ENCODE assay signal across 20 cellular contexts in the genomic region with DNA sequence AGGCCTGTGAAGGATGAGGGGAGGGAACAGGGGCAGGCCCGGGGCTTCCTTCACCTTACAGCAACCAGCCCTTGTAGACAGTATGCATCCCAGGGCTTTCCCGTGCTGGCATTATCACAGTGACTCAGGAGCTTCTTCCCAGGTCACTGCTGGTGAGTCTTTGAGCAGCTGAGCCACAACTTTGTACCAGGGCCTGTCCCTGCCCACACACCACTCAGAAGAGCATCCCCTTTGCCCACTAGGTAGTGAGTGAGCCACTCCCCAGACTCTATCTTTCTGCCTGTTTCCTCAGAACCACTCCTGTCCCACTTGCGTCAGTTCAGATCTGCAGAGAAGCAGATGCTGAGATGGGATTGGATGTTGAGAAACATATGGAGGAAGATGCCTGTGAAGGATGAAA.
DNase-seq lines count a peak whose midpoint lies in the region; ATAC-seq lines count a peak whose summit lies in the region.
"Had no signal": no experiment of that assay in that cellular context is flagged by ENCODE, and none has a peak within 500 bp of the region (broad histone marks: within the 10 kb centered on the region; RNA-seq: fewer than 3 reads in every experiment).

No MANE protein-coding gene starts in this region.

- POLR2A ChIA-PET in CD8-positive, alpha-beta memory T cell (lab: Charles Lee), result no interaction called here

- peaks cover 5 to 15% (median 11%) of the 10 kb centered on the region in 3 donors for H3K36me3 Mint-ChIP-seq in CD8-positive, alpha-beta memory T cell
- H3K36me3 Mint-ChIP-seq in activated naive CD8-positive, alpha-beta T cell, result peaks cover 17% of the 10 kb centered on the region
- H3K36me3 Mint-ChIP-seq in stimulated activated effector memory CD8-positive, alpha-beta T cell treated with anti-CD3 and anti-CD28 coated beads, Interleukin-12 subunit alpha, Interleukin-12 subunit beta, amount 100 ng/mL, for 72 hours, result no peaks in the 10 kb centered on the region

- no peaks in the 10 kb centered on the region for H3K36me3 ChIP-seq in CD8-positive, alpha-beta memory T cell (ENCODE audit: insufficient read depth, low read length)
- H3K36me3 ChIP-seq: adrenal gland, HAP-1, WERI-Rb-1 had no signal

- H3K27me3 ChIP-seq in CD8-positive, alpha-beta memory T cell (ENCODE audit: insufficient read depth, low read length, poor library complexity, severe bottlenecking), result no peaks in the 10 kb centered on the region
- H3K27me3 ChIP-seq: adrenal gland, hepatocyte had no signal

- no peaks in the 10 kb centered on the region for H3K27me3 Mint-ChIP-seq in CD8-positive, alpha-beta memory T cell
- no peaks in the 10 kb centered on the region for H3K27me3 Mint-ChIP-seq in activated naive CD8-positive, alpha-beta T cell
- H3K27me3 Mint-ChIP-seq: dendritic cell treated with granulocyte-macrophage colony-stimulating factor and Interleukin-4, amounts not matched to agents 40 ng/mL and 50 ng/mL, for 4 days had no signal

- ATAC-seq in stimulated activated effector memory CD8-positive, alpha-beta T cell treated with anti-CD3 and anti-CD28 coated beads, Interleukin-12 subunit alpha, Interleukin-12 subunit beta, amount 100 ng/mL, for 72 hours, result peak; percentile 41

- peak overlapping the region in 4 of 7 donors; percentile 14 to 74 (median 69) for H3K4me3 Mint-ChIP-seq in CD8-positive, alpha-beta memory T cell
- peak overlapping the region; percentile 54 for H3K4me3 Mint-ChIP-seq in activated naive CD8-positive, alpha-beta T cell
- H3K4me3 Mint-ChIP-seq in stimulated activated effector memory CD8-positive, alpha-beta T cell treated with anti-CD3 and anti-CD28 coated beads, Interleukin-12 subunit alpha, Interleukin-12 subunit beta, amount 100 ng/mL, for 72 hours, result no peak overlapping the region
- H3K4me3 Mint-ChIP-seq: dendritic cell treated with granulocyte-macrophage colony-stimulating factor and Interleukin-4, amounts not matched to agents 40 ng/mL and 50 ng/mL, for 4 days had no signal

- H3K9me3 Mint-ChIP-seq in CD8-positive, alpha-beta memory T cell, result peaks cover 0 to 4% (median 0%) of the 10 kb centered on the region in 5 donors
- H3K9me3 Mint-ChIP-seq in activated naive CD8-positive, alpha-beta T cell (ENCODE audit: low read depth), result peaks cover 4% of the 10 kb centered on the region
- H3K9me3 Mint-ChIP-seq in stimulated activated effector memory CD8-positive, alpha-beta T cell treated with anti-CD3 and anti-CD28 coated beads, Interleukin-12 subunit alpha, Interleukin-12 subunit beta, amount 100 ng/mL, for 72 hours, result no peaks in the 10 kb centered on the region

- H3K27ac ChIP-seq in CD8-positive, alpha-beta memory T cell (ENCODE audit: low read depth, low read length), result no peak overlapping the region
- H3K27ac ChIP-seq: adrenal gland, epithelial cell of prostate, hepatocyte, WERI-Rb-1 had no signal

- H3K27ac Mint-ChIP-seq in CD8-positive, alpha-beta memory T cell, result peak overlapping the region; percentile 83 to 97 (median 94)
- peak overlapping the region; percentile 86 for H3K27ac Mint-ChIP-seq in activated naive CD8-positive, alpha-beta T cell
- peak overlapping the region; percentile 50 for H3K27ac Mint-ChIP-seq in stimulated activated effector memory CD8-positive, alpha-beta T cell treated with anti-CD3 and anti-CD28 coated beads, Interleukin-12 subunit alpha, Interleukin-12 subunit beta, amount 100 ng/mL, for 72 hours

- peak; percentile 57 for DNase-seq in activated CD8-positive, alpha-beta memory T cell treated with anti-CD3 and anti-CD28 coated beads, Interleukin-2, amount 50 U/mL, for 48 hours
- no peak for DNase-seq in activated CD8-positive, alpha-beta memory T cell treated with anti-CD3 and anti-CD28 coated beads, Interleukin-2, amount 50 U/mL, for 4 hours
- DNase-seq in CD8-positive, alpha-beta memory T cell, result no peak
- no peak for DNase-seq in stimulated activated effector memory CD8-positive, alpha-beta T cell treated with anti-CD3 and anti-CD28 coated beads, Interleukin-12 subunit alpha, Interleukin-12 subunit beta, amount 100 ng/mL, for 72 hours (ENCODE audit: low spot score in 2 of 2)
- DNase-seq in NAMALWA (ENCODE audit: low spot score) (no peak), mucosa of gallbladder (ENCODE audit: low spot score) (no peak)
- no peak for DNase-seq in NK-92 treated with Interleukin-12 subunit alpha and Interleukin-12 subunit beta, amount 100 ng/mL, for 24 hours (lab: John Stamatoyannopoulos, UW)
- DNase-seq: adrenal gland, DMS79 treated with DMSO at 0.1 percent for 48 hours, foreskin fibroblast, NCI-H1436, NCI-H2171, NCI-H69, posterior cingulate gyrus, WERI-Rb-1 had no signal

- H3K4me1 Mint-ChIP-seq in CD8-positive, alpha-beta memory T cell, result peaks cover 61 to 73% (median 67%) of the 10 kb centered on the region in 3 donors
- peaks cover 73% of the 10 kb centered on the region for H3K4me1 Mint-ChIP-seq in activated naive CD8-positive, alpha-beta T cell (ENCODE audit: low read depth)
- H3K4me1 Mint-ChIP-seq in stimulated activated effector memory CD8-positive, alpha-beta T cell treated with anti-CD3 and anti-CD28 coated beads, Interleukin-12 subunit alpha, Interleukin-12 subunit beta, amount 100 ng/mL, for 72 hours, result peaks cover 39% of the 10 kb centered on the region

- peaks cover 47% of the 10 kb centered on the region for H3K4me1 ChIP-seq in CD8-positive, alpha-beta memory T cell (ENCODE audit: insufficient read depth, low read length)
- H3K4me1 ChIP-seq: HAP-1 had no signal

- CTCF ChIA-PET in CD8-positive, alpha-beta memory T cell (lab: Charles Lee), result interaction anchor here (1.1 to 1.8 kb wide), 3 partner anchors 10 to 17 kb away, joined by 3 to 6 read pairs (median 5); no protein-coding TSS in a partner anchor

- H3K9me3 ChIP-seq in CD8-positive, alpha-beta memory T cell (ENCODE audit: low read length), result no peaks in the 10 kb centered on the region
- H3K9me3 ChIP-seq: adrenal gland had no signal

- no peak overlapping the region for H3K4me3 ChIP-seq in CD8-positive, alpha-beta memory T cell (ENCODE audit: low read length)
- H3K4me3 ChIP-seq: adrenal gland, HAP-1, hepatocyte had no signal
